Comparison of ENCODE assay signal across 31 cellular contexts in genomic region chr1:210457566-210457965, GRCh38.
"Had no signal": no experiment of that assay in that cellular context is flagged by ENCODE, and none has a peak within 500 bp of the region (broad histone marks: within the 10 kb centered on the region; RNA-seq: fewer than 3 reads in every experiment).

No MANE protein-coding gene starts in this region.

- H3K36me3 ChIP-seq: ascending aorta, breast epithelium, MG63 had no signal

- H3K4me1 ChIP-seq: ascending aorta, body of pancreas, breast epithelium had no signal

- H3K36me3 Mint-ChIP-seq: activated naive CD4-positive, alpha-beta T cell treated with anti-CD3 and anti-CD28 coated beads, Interleukin-2, amount 50 U/mL, for 24 hours had no signal

- H3K27ac Mint-ChIP-seq: activated CD4-positive, alpha-beta T cell treated with anti-CD3 and anti-CD28 coated beads for 36 hours; activated CD4-positive, alpha-beta T cell treated with anti-CD3 and anti-CD28 coated beads, Interleukin-2, amount 10 ng/mL, durations not matched to agents 7 days and 5 days; activated naive CD4-positive, alpha-beta T cell treated with anti-CD3 and anti-CD28 coated beads, Interleukin-2, amount 50 U/mL, for 24 hours; activated T-cell treated with anti-CD3 and anti-CD28 coated beads, Interleukin-2, amount 50 U/mL, for 24 hours; activated T-helper 2 cell treated with anti-CD3 and anti-CD28 coated beads, Interferon-gamma antibody, Interleukin-2, Interleukin-4, amounts not matched to agents 10 μg/mL and 5 μg/mL and 100 μg/mL, durations not matched to agents 14 hours and 24 hours and 36 hours had no signal

- H3K4me3 ChIP-seq: ascending aorta, body of pancreas, breast epithelium, K562, MG63, PC-9 had no signal

- H3K27ac ChIP-seq: ascending aorta, body of pancreas, breast epithelium, PC-9 had no signal

- ATAC-seq: activated CD4-positive, alpha-beta T cell treated with anti-CD3 and anti-CD28 coated beads for 36 hours; activated CD4-positive, CD25-positive, alpha-beta regulatory T cell treated with anti-CD3 and anti-CD28 coated beads, Interleukin-2, amount 50 U/mL, for 24 hours; activated CD8-positive, alpha-beta T cell treated with anti-CD3 and anti-CD28 coated beads, Interleukin-2, amount 10 ng/mL, durations not matched to agents 7 days and 5 days; body of pancreas; K562 had no signal

- H3K4me3 Mint-ChIP-seq: activated CD4-positive, alpha-beta T cell treated with anti-CD3 and anti-CD28 coated beads for 36 hours; activated CD4-positive, alpha-beta T cell treated with anti-CD3 and anti-CD28 coated beads, Interleukin-2, amount 10 ng/mL, durations not matched to agents 7 days and 5 days; activated CD8-positive, alpha-beta T cell treated with anti-CD3 and anti-CD28 coated beads, Interleukin-2, amount 10 ng/mL, durations not matched to agents 7 days and 5 days; activated naive CD4-positive, alpha-beta T cell treated with anti-CD3 and anti-CD28 coated beads, Interleukin-2, amount 50 U/mL, for 24 hours; activated naive CD8-positive, alpha-beta T cell treated with anti-CD3 and anti-CD28 coated beads, Interleukin-2, amount 10 ng/mL, durations not matched to agents 7 days and 5 days; activated T-cell treated with anti-CD3 and anti-CD28 coated beads, Interleukin-2, amount 50 U/mL, for 24 hours had no signal

- DNase-seq: activated CD4-positive, alpha-beta T cell treated with anti-CD3 and anti-CD28 coated beads for 36 hours; activated CD4-positive, alpha-beta T cell treated with anti-CD3 and anti-CD28 coated beads, Interleukin-2, amount 10 ng/mL, durations not matched to agents 7 days and 5 days; activated CD4-positive, alpha-beta T cell treated with anti-CD3 and anti-CD28 coated beads, Interleukin-2, amount 50 U/mL, for 48 hours; activated CD8-positive, alpha-beta T cell treated with anti-CD3 and anti-CD28 coated beads, Interleukin-2, amount 10 ng/mL, durations not matched to agents 7 days and 5 days; activated gamma-delta T cell; activated naive CD4-positive, alpha-beta T cell treated with Interleukin-2 at 50 U/mL for 16 hours; activated naive CD8-positive, alpha-beta T cell treated with anti-CD3 and anti-CD28 coated beads, Interleukin-2, amount 10 ng/mL, durations not matched to agents 7 days and 5 days; activated T-cell treated with anti-CD3 and anti-CD28 coated beads, Interleukin-2, amount 50 U/mL, for 24 hours; amygdala; body of pancreas; caudate nucleus; MG63; NCI-H1048; NCI-H1105 treated with DMSO at 0.1 percent for 48 hours; NCI-H1436; NCI-H1694; NCI-H1930; NCI-H345; NCI-H524 treated with DMSO at 0.1 percent for 48 hours; PC-9; Right ventricle myocardium superior; SW 1271; T-helper 1 cell; T-helper 2 cell; T-helper 9 cell had no signal

- H3K27me3 Mint-ChIP-seq: activated naive CD4-positive, alpha-beta T cell treated with anti-CD3 and anti-CD28 coated beads, Interleukin-2, amount 50 U/mL, for 24 hours; activated naive CD8-positive, alpha-beta T cell treated with anti-CD3 and anti-CD28 coated beads, Interleukin-2, amount 10 ng/mL, durations not matched to agents 7 days and 5 days had no signal

- H3K4me1 Mint-ChIP-seq: activated naive CD4-positive, alpha-beta T cell treated with anti-CD3 and anti-CD28 coated beads, Interleukin-2, amount 50 U/mL, for 24 hours had no signal

- H3K27me3 ChIP-seq: ascending aorta, body of pancreas, breast epithelium, MG63 had no signal

- H3K9me3 Mint-ChIP-seq: activated CD4-positive, alpha-beta T cell treated with anti-CD3 and anti-CD28 coated beads, Interleukin-2, amount 10 ng/mL, durations not matched to agents 7 days and 5 days; activated naive CD4-positive, alpha-beta T cell treated with anti-CD3 and anti-CD28 coated beads, Interleukin-2, amount 50 U/mL, for 24 hours; activated T-cell treated with anti-CD3 and anti-CD28 coated beads, Interleukin-2, amount 50 U/mL, for 24 hours; activated T-helper 2 cell treated with anti-CD3 and anti-CD28 coated beads, Interferon-gamma antibody, Interleukin-2, Interleukin-4, amounts not matched to agents 10 μg/mL and 5 μg/mL and 100 μg/mL, durations not matched to agents 14 hours and 24 hours and 36 hours had no signal

- H3K9me3 ChIP-seq: ascending aorta, body of pancreas, breast epithelium, MG63 had no signal
